ENCODE assay signal across 10 cellular contexts in genomic region chr19:17966497-17967257, GRCh38. TPM values are rescaled to one million over a fixed set of nuclear protein-coding genes. Genes with fewer than 3 reads are reported as not detected.
DNase-seq lines count a peak whose midpoint lies in the region; ATAC-seq and TF ChIP-seq lines count a peak whose summit lies in the region.
"Had no signal": no experiment of that assay in that cellular context is flagged by ENCODE, and none has a peak within 500 bp of the region (broad histone marks: within the 10 kb centered on the region; RNA-seq: fewer than 3 reads in every experiment).

KCNN1 (plus strand) TSS chr19:17967107; CDS start chr19:17973889, 6,782 bp downstream.

- peaks cover 13% of the 10 kb centered on the region; the same call in 1 of the 2 replicates for H3K27me3 ChIP-seq in GM23338 (ENCODE audit: insufficient read depth)
- H3K27me3 ChIP-seq in neural cell (ENCODE audit: insufficient read depth, low read depth, low read length) = no peaks in the 10 kb centered on the region
- no peaks in the 10 kb centered on the region for H3K27me3 ChIP-seq in PC-3 (ENCODE audit: low read length)
- H3K27me3 ChIP-seq in ascending aorta = peaks cover 11% of the 10 kb centered on the region

- H3K27ac Mint-ChIP-seq in CD14-positive monocyte = peak within 1 kb of the TSS in 1 of 7 donors; percentile 64
- no peak within 1 kb of the TSS for H3K27ac Mint-ChIP-seq in GM23338

- H3K9me3 Mint-ChIP-seq in CD14-positive monocyte = peaks cover 0 to 17% (median 6%) of the 10 kb centered on the region in 7 donors
- H3K9me3 Mint-ChIP-seq in GM23338 = no peaks in the 10 kb centered on the region; the same call in 2 of the 3 replicates

- H2AFZ ChIP-seq in GM23338 (peak within 1 kb of the TSS; percentile 87), neural cell (ENCODE audit: low read depth, low read length) (peak within 1 kb of the TSS; percentile 56), PC-3 (ENCODE audit: low read length) (no peak within 1 kb of the TSS)

- POLR2A ChIA-PET in PC-3 (lab: Charles Lee; ENCODE audit: unreplicated experiment) = no interaction called here

- H3K4me2 ChIP-seq in GM23338 (peak within 1 kb of the TSS; percentile 89), neural cell (ENCODE audit: low read length) (peak within 1 kb of the TSS; percentile 76), PC-3 (ENCODE audit: low read length) (no peak within 1 kb of the TSS)

- H3K4me1 Mint-ChIP-seq in CD14-positive monocyte = peaks cover 4% of the 10 kb centered on the region
- H3K4me1 Mint-ChIP-seq in GM23338 = peaks cover 17% of the 10 kb centered on the region

- H3K9me2 ChIP-seq in GM23338 (ENCODE audit: insufficient read depth) (no peaks in the 10 kb centered on the region), neural cell (ENCODE audit: insufficient read depth, low read length) (no peaks in the 10 kb centered on the region), PC-3 (replicated peaks; ENCODE audit: low read length) (no peaks in the 10 kb centered on the region)

- H3K79me2 ChIP-seq in GM23338 (replicated peaks; ENCODE audit: insufficient read depth) (no peaks in the 10 kb centered on the region), neural cell (replicated peaks; ENCODE audit: insufficient read depth, low read length) (no peaks in the 10 kb centered on the region), PC-3 (ENCODE audit: low read length) (no peaks in the 10 kb centered on the region)

- BruUV-seq in PC-3 (replicated peaks; lab: Mats Ljungman, UMichigan) = no TSS peak

- H3K4me3 Mint-ChIP-seq in CD14-positive monocyte (peak within 1 kb of the TSS; percentile 16 to 87), GM23338 (peak within 1 kb of the TSS; percentile 84)

- peaks cover 2 to 6% of the 10 kb centered on the region in 2 donors for H3K36me3 Mint-ChIP-seq in CD14-positive monocyte
- H3K36me3 Mint-ChIP-seq in GM23338 (ENCODE audit: low read depth) = no peaks in the 10 kb centered on the region

- TF ChIP-seq RAD21 in neural cell (conservative IDR thresholded peaks at IDR 0.05) = no peak

- peaks cover 10% of the 10 kb centered on the region; the same call in 1 of the 2 replicates for H3K4me1 ChIP-seq in GM23338 (ENCODE audit: insufficient read depth)
- no peaks in the 10 kb centered on the region for H3K4me1 ChIP-seq in PC-3 (ENCODE audit: insufficient read depth, low read length)
- H3K4me1 ChIP-seq in ascending aorta = no peaks in the 10 kb centered on the region
- H3K4me1 ChIP-seq: lower lobe of right lung had no signal

- H3K27me3 Mint-ChIP-seq in CD14-positive monocyte (ENCODE audit: low read depth in 3 of 3) (peaks cover 40 to 59% (median 43%) of the 10 kb centered on the region in 3 donors), GM23338 (ENCODE audit: insufficient read depth, low read depth, poor library complexity) (peaks cover 21% of the 10 kb centered on the region)

- H3K9ac ChIP-seq in neural cell (ENCODE audit: low read length) (peak within 1 kb of the TSS; percentile 68), PC-3 (ENCODE audit: low read length) (no peak within 1 kb of the TSS)

- H4K20me1 ChIP-seq in GM23338 (replicated peaks; ENCODE audit: insufficient read depth) (no peaks in the 10 kb centered on the region; the same call in 1 of the 2 replicates), neural cell (ENCODE audit: insufficient read depth) (no peaks in the 10 kb centered on the region), PC-3 (ENCODE audit: low read length) (no peaks in the 10 kb centered on the region)

- no peak for TF ChIP-seq EP300 in neural cell (conservative IDR thresholded peaks at IDR 0.05; ENCODE audit: poor library complexity, severe bottlenecking)

- peak; percentile 57 for ATAC-seq in GM23338
- ATAC-seq in PC-3 = no peak
- ATAC-seq: lower lobe of right lung had no signal

- CTCF ChIA-PET in PC-3 (lab: Charles Lee) = no interaction called here

- TF ChIP-seq CTCF in CD14-positive monocyte (IDR thresholded peaks at IDR 0.05) (no peak), GM23338 (conservative IDR thresholded peaks at IDR 0.05; ENCODE audit: low read depth in 2 of 2) (no peak), neural cell (IDR thresholded peaks at IDR 0.05; ENCODE audit: poor library complexity, severe bottlenecking) (no peak), PC-3 (conservative IDR thresholded peaks at IDR 0.05; ENCODE audit: low read depth, low read length) (no peak), ascending aorta (IDR thresholded peaks at IDR 0.05) (no peak)

- no peak for DNase-seq in CD14-positive monocyte (ENCODE audit: low spot score)
- peak; percentile 85 for DNase-seq in GM23338 (ENCODE audit: low spot score)
- DNase-seq in cerebellum (ENCODE audit: low spot score) = peak; percentile 47
- DNase-seq in PC-3 = no peak
- no peak for DNase-seq in ascending aorta (ENCODE audit: low spot score in 2 of 2)
- DNase-seq in NCI-H146 (lab: John Stamatoyannopoulos, UW) = no peak
- no peak for DNase-seq in stimulated activated naive CD4-positive, alpha-beta T cell (lab: John Stamatoyannopoulos, UW)
- DNase-seq: lower lobe of right lung had no signal

- H3K9me3 ChIP-seq in neural cell (ENCODE audit: low read length) (no peaks in the 10 kb centered on the region), PC-3 (ENCODE audit: low read length) (no peaks in the 10 kb centered on the region), ascending aorta (no peaks in the 10 kb centered on the region)
- H3K9me3 ChIP-seq: lower lobe of right lung had no signal

- no peaks in the 10 kb centered on the region for H3K36me3 ChIP-seq in GM23338 (ENCODE audit: insufficient read depth)
- no peaks in the 10 kb centered on the region for H3K36me3 ChIP-seq in neural cell (ENCODE audit: insufficient read depth, low read length)
- no peaks in the 10 kb centered on the region for H3K36me3 ChIP-seq in PC-3 (ENCODE audit: low read depth, low read length)
- no peaks in the 10 kb centered on the region for H3K36me3 ChIP-seq in ascending aorta
- H3K36me3 ChIP-seq: lower lobe of right lung had no signal

- H3K27ac ChIP-seq in GM23338 (ENCODE audit: low read depth) (no peak within 1 kb of the TSS), neural cell (ENCODE audit: low read length) (no peak within 1 kb of the TSS), PC-3 (ENCODE audit: low read length) (no peak within 1 kb of the TSS), ascending aorta (no peak within 1 kb of the TSS)
- H3K27ac ChIP-seq: lower lobe of right lung had no signal

- H3K4me3 ChIP-seq in GM23338 (peak within 1 kb of the TSS; percentile 83), neural cell (ENCODE audit: low read length) (peak within 1 kb of the TSS; percentile 80), PC-3 (ENCODE audit: low read length) (no peak within 1 kb of the TSS), ascending aorta (no peak within 1 kb of the TSS)
- H3K4me3 ChIP-seq: lower lobe of right lung had no signal

- peaks cover 5% of the 10 kb centered on the region; the same call in 1 of the 2 replicates for H3F3A ChIP-seq in GM23338 (replicated peaks; ENCODE audit: low read depth)
- no peaks in the 10 kb centered on the region for H3F3A ChIP-seq in neural cell (ENCODE audit: insufficient read depth, low read length, poor library complexity, severe bottlenecking)
- H3F3A ChIP-seq in PC-3 (ENCODE audit: low read length, unreplicated experiment) = no peaks in the 10 kb centered on the region

- intact Hi-C loops in CD14-positive monocyte (cut with micrococcal nuclease) (no loop called here), PC-3 (cut with micrococcal nuclease) (no loop called here), ascending aorta (cut with DNase I) (no loop called here)

TF ChIP-seq in GM23338, 12 proteins besides CTCF, POLR2A, EP300 and RAD21:
- TF ChIP-seq POLR2AphosphoS5 (IDR thresholded peaks at IDR 0.05; ENCODE audit: low read depth) (peak; percentile 42; the same call in 1 of the 2 replicates), EZH2 (IDR thresholded peaks at IDR 0.05; ENCODE audit: low read depth, unreplicated experiment) (no peak)
TF ChIP-seq in GM23338: peak in this region for 1.

TF ChIP-seq in neural cell, 6 proteins besides CTCF, POLR2A, EP300 and RAD21:
- TF ChIP-seq REST (IDR thresholded peaks at IDR 0.05; ENCODE audit: borderline replicate concordance) (no peak), TAF1 (IDR thresholded peaks at IDR 0.05; ENCODE audit: low read depth) (no peak), SMC3 (conservative IDR thresholded peaks at IDR 0.05; ENCODE audit: poor library complexity) (no peak), MXI1 (conservative IDR thresholded peaks at IDR 0.05; ENCODE audit: poor library complexity, severe bottlenecking) (no peak), POLR2AphosphoS5 (IDR thresholded peaks at IDR 0.05) (no peak), EZH2 (IDR thresholded peaks at IDR 0.05; ENCODE audit: borderline replicate concordance, insufficient read depth, low read length, poor library complexity, severe bottlenecking) (no peak)

RNA-seq across cellular contexts. Expression of gene KCNN1, which starts in this region (rescaled TPM):
- polyA plus RNA-seq in CD14-positive monocyte = not detected
- total RNA-seq in GM23338 (2014; rRNA removed; shearing (Covaris generic)) = 12.4 and 29.8 TPM in 2 replicates
- 2.2 and 3.3 TPM in 2 replicates for polyA plus RNA-seq in GM23338 (2016; fragmentation: Nextera tagmentation; extraction: Ambion mirVana)
- 10.9 TPM for total RNA-seq in cerebellum
- polyA plus RNA-seq in neural cell = 9.9 and 13.8 TPM in 2 replicates
- polyA minus RNA-seq in neural cell = 17.2 and 18.0 TPM in 2 replicates
- total RNA-seq in PC-3 (2014; rRNA removed) = not detected in 2 replicates
- total RNA-seq in ascending aorta = not detected
- total RNA-seq: HT1080, lower lobe of right lung had no signal

Comparison
In these comparisons a context has a peak if more than half of its experiments do, and no peak if none do; other contexts are left out.
1. RNA of gene KCNN1 (total RNA-seq): 12.4 to 29.8 TPM in GM23338 and 10.9 TPM in cerebellum (single experiment); not detected in PC-3 and not detected in ascending aorta (single experiment); every median in the first group is over 10 times any median in the second.
2. DNase-seq: peak in GM23338 (single experiment) and cerebellum (single experiment); none in CD14-positive monocyte (single experiment), PC-3 (single experiment), ascending aorta (0 of 2), NCI-H146 (single experiment) and stimulated activated naive CD4-positive, alpha-beta T cell (0 of 6).
3. H3K4me3 ChIP-seq: peak in GM23338 (single experiment) and neural cell (single experiment); none in PC-3 (single experiment) and ascending aorta (0 of 2).